Comparison of ENCODE assay signal across 19 cellular contexts in genomic region chr11:1381793-1382425, GRCh38. TPM values are rescaled to one million over a fixed set of nuclear protein-coding genes. Genes with fewer than 3 reads are reported as not detected.
DNase-seq lines count a peak whose midpoint lies in the region; ATAC-seq, FAIRE-seq and TF ChIP-seq lines count a peak whose summit lies in the region.
"Had no signal": no experiment of that assay in that cellular context is flagged by ENCODE, and none has a peak within 500 bp of the region (broad histone marks: within the 10 kb centered on the region; RNA-seq: fewer than 3 reads in every experiment).

No MANE protein-coding gene starts in this region.

- POLR2A ChIA-PET in activated CD8-positive, alpha-beta T cell treated with anti-CD3 and anti-CD28 coated beads, Interleukin-2, amount 10 ng/mL, durations not matched to agents 7 days and 5 days (lab: Charles Lee): no interaction called here
- POLR2A ChIA-PET in HepG2 (lab: Yijun Ruan, JAX): no interaction called here

- no peak overlapping the region for H3K27ac Mint-ChIP-seq in activated CD8-positive, alpha-beta T cell treated with anti-CD3 and anti-CD28 coated beads, Interleukin-2, amount 10 ng/mL, durations not matched to agents 7 days and 5 days
- H3K27ac Mint-ChIP-seq in type B pancreatic cell: no peak overlapping the region

- no peaks in the 10 kb centered on the region for H3K36me3 Mint-ChIP-seq in activated CD8-positive, alpha-beta T cell treated with anti-CD3 and anti-CD28 coated beads, Interleukin-2, amount 10 ng/mL, durations not matched to agents 7 days and 5 days (ENCODE audit: low read depth)
- H3K36me3 Mint-ChIP-seq in type B pancreatic cell: no peaks in the 10 kb centered on the region

- in situ Hi-C loops in HepG2 (cut with HindIII; ENCODE audit: extremely low pct_ligation_motif_present, low pct_unique_long_range_greater_than_20kb): loop anchor here (10.0 kb wide), 1 partner anchor 87 kb away; no protein-coding TSS in a partner anchor

- no peak for TF ChIP-seq EP300 in HepG2 (IDR thresholded peaks at IDR 0.05; ENCODE audit: low read depth in 2 of 2, low read length in 2 of 2)
- no peak for TF ChIP-seq EP300 in HepG2 (CRISPR knock-in tag; IDR thresholded peaks at IDR 0.05; ENCODE audit: borderline replicate concordance)

- H3K4me3 Mint-ChIP-seq in activated CD8-positive, alpha-beta T cell treated with anti-CD3 and anti-CD28 coated beads, Interleukin-2, amount 10 ng/mL, durations not matched to agents 7 days and 5 days: peak overlapping the region; percentile 35
- H3K4me3 Mint-ChIP-seq in type B pancreatic cell: peak overlapping the region; percentile 74

- 24% methylated on average over 7 of the region's 10 CpGs for WGBS in HepG2 (ENCODE audit: low lambda C conversion rate)

- H3K27me3 ChIP-seq in right atrium auricular region: no peaks in the 10 kb centered on the region
- peaks cover 4 to 49% of the 10 kb centered on the region in 2 experiments; a peak in 3 of 5 replicates for H3K27me3 ChIP-seq in HepG2 (ENCODE audit: control insufficient read depth in 1 of 2, insufficient read depth in 2 of 2, low read length in 2 of 2)
- H3K27me3 ChIP-seq: sigmoid colon had no signal

- H3K9me3 ChIP-seq in right atrium auricular region (no peaks in the 10 kb centered on the region), HepG2 (ENCODE audit: low read length) (no peaks in the 10 kb centered on the region)
- H3K9me3 ChIP-seq: neutrophil, sigmoid colon, upper lobe of left lung had no signal

- FAIRE-seq in HepG2 (lab: Jason Lieb, UNC): no peak
- FAIRE-seq: endometrium, RCC 7860 had no signal

- intact Hi-C loops in Right ventricle myocardium inferior (cut with DNase I): no loop called here
- intact Hi-C loops in HepG2 (cut with micrococcal nuclease; ENCODE audit: unreplicated experiment): loop anchor here (10.0 kb wide), 1 partner anchor 77 kb away; the partner anchor contains the start of gene TOLLIP

- no peak overlapping the region for H2AFZ ChIP-seq in HepG2 (ENCODE audit: low read length)

- H3K9ac ChIP-seq in HepG2 (ENCODE audit: insufficient read depth, low read depth, low read length): no peak overlapping the region

- no peak overlapping the region for H3K4me2 ChIP-seq in HepG2 (ENCODE audit: low read depth, low read length)

- BruUV-seq in HepG2 (replicated peaks; lab: Mats Ljungman, UMichigan): no TSS peak

- no peaks in the 10 kb centered on the region for H3K9me3 Mint-ChIP-seq in activated CD8-positive, alpha-beta T cell treated with anti-CD3 and anti-CD28 coated beads, Interleukin-2, amount 10 ng/mL, durations not matched to agents 7 days and 5 days (ENCODE audit: insufficient read depth)
- no peaks in the 10 kb centered on the region for H3K9me3 Mint-ChIP-seq in type B pancreatic cell

- TF ChIP-seq RAD21 in HepG2 (CRISPR knock-in tag; IDR thresholded peaks at IDR 0.05): no peak

- H3K27me3 Mint-ChIP-seq in activated CD8-positive, alpha-beta T cell treated with anti-CD3 and anti-CD28 coated beads, Interleukin-2, amount 10 ng/mL, durations not matched to agents 7 days and 5 days (ENCODE audit: low read depth): peaks cover 7% of the 10 kb centered on the region
- H3K27me3 Mint-ChIP-seq in type B pancreatic cell: peaks cover 24% of the 10 kb centered on the region

- peaks cover 15% of the 10 kb centered on the region for H3K4me1 Mint-ChIP-seq in activated CD8-positive, alpha-beta T cell treated with anti-CD3 and anti-CD28 coated beads, Interleukin-2, amount 10 ng/mL, durations not matched to agents 7 days and 5 days (ENCODE audit: low read depth)
- H3K4me1 Mint-ChIP-seq in type B pancreatic cell (ENCODE audit: unreplicated experiment): peaks cover 2% of the 10 kb centered on the region

- no peak for TF ChIP-seq CTCF in right atrium auricular region (IDR thresholded peaks at IDR 0.05)
- TF ChIP-seq CTCF in HepG2 (CRISPR knock-in tag; IDR thresholded peaks at IDR 0.05): no peak
- no peak for TF ChIP-seq CTCF in type B pancreatic cell (conservative IDR thresholded peaks at IDR 0.05)

- H4K20me1 ChIP-seq in HepG2 (ENCODE audit: insufficient read depth, low read length): no peaks in the 10 kb centered on the region

- no peaks in the 10 kb centered on the region for H3K36me3 ChIP-seq in right atrium auricular region
- no peaks in the 10 kb centered on the region for H3K36me3 ChIP-seq in HepG2 (replicated peaks in 1 of 2; ENCODE audit: control insufficient read depth in 1 of 2, insufficient read depth in 2 of 2, low read length in 2 of 2)
- H3K36me3 ChIP-seq: cardiac muscle cell, neutrophil, sigmoid colon, upper lobe of left lung had no signal

- H3K4me1 ChIP-seq in right atrium auricular region: peaks cover 0 to 11% of the 10 kb centered on the region in 2 donors
- H3K4me1 ChIP-seq in HepG2 (ENCODE audit: insufficient read depth, low read length): peaks cover 5% of the 10 kb centered on the region
- H3K4me1 ChIP-seq: foreskin keratinocyte had no signal

- H3K4me3 ChIP-seq in right atrium auricular region: no peak overlapping the region
- no peak overlapping the region for H3K4me3 ChIP-seq in HepG2 (replicated peaks in 1 of 3; ENCODE audit: insufficient read depth in 1 of 3, low read depth in 2 of 3, low read length in 3 of 3)
- H3K4me3 ChIP-seq: cardiac muscle cell, lung had no signal

- no peak for ATAC-seq in Right ventricle myocardium inferior
- ATAC-seq in activated CD8-positive, alpha-beta T cell treated with anti-CD3 and anti-CD28 coated beads, Interleukin-2, amount 10 ng/mL, durations not matched to agents 7 days and 5 days: no peak
- ATAC-seq in HepG2: peak; percentile 12; the same call in 2 of the 3 replicates
- no peak for ATAC-seq in GM21737 (IDR thresholded peaks at IDR 0.05; ENCODE audit: unreplicated experiment)

- CTCF ChIA-PET in activated CD8-positive, alpha-beta T cell treated with anti-CD3 and anti-CD28 coated beads, Interleukin-2, amount 10 ng/mL, durations not matched to agents 7 days and 5 days (lab: Charles Lee): no interaction called here
- CTCF ChIA-PET in HepG2 (lab: Yijun Ruan, JAX; ENCODE audit: low intra/inter-chr PET ratio, low total read pairs): no interaction called here

- no peak for TF ChIP-seq POLR2A in HepG2 (IDR thresholded peaks at IDR 0.05; ENCODE audit: insufficient read depth in 1 of 2, low read depth in 2 of 2, low read length in 2 of 2)

- H3K79me2 ChIP-seq in HepG2 (ENCODE audit: insufficient read depth, low read length): no peaks in the 10 kb centered on the region

- DNase-seq in Right ventricle myocardium inferior (ENCODE audit: missing footprints): peak; percentile 42
- no peak for DNase-seq in right atrium auricular region (ENCODE audit: low spot score)
- DNase-seq in activated CD8-positive, alpha-beta T cell treated with anti-CD3 and anti-CD28 coated beads, Interleukin-2, amount 10 ng/mL, durations not matched to agents 7 days and 5 days: no peak
- no peak for DNase-seq in HepG2 (ENCODE audit: low spot score)
- DNase-seq in type B pancreatic cell (ENCODE audit: extremely low spot score, unreplicated experiment): no peak
- DNase-seq in retina: no peak
- no peak for DNase-seq in stimulated activated CD4-positive, alpha-beta T cell treated with anti-CD3 and anti-CD28 coated beads, Interleukin-4, amount 100 ng/mL, for 1 hour
- DNase-seq: activated CD4-positive, alpha-beta T cell treated with anti-CD3 and anti-CD28 coated beads for 4 hours; foreskin keratinocyte; NCI-H510A treated with DMSO at 0.1 percent for 48 hours; sigmoid colon; stimulated activated CD4-positive, alpha-beta T cell treated with anti-CD3 and anti-CD28 coated beads, Interleukin-2, amount 100 ng/mL, for 48 hours had no signal

- no peak overlapping the region for H3K27ac ChIP-seq in right atrium auricular region
- H3K27ac ChIP-seq in HepG2 (ENCODE audit: extremely low read length, insufficient read depth, low read length): no peak overlapping the region
- H3K27ac ChIP-seq: cardiac muscle cell, foreskin keratinocyte, neutrophil had no signal

TF ChIP-seq in HepG2, 621 proteins besides CTCF, POLR2A, EP300 and RAD21 (continues in another document):
- TF ChIP-seq MXD3 (CRISPR knock-in tag; IDR thresholded peaks at IDR 0.05): no peak
- no peak for TF ChIP-seq AKAP8 (CRISPR knock-in tag; IDR thresholded peaks at IDR 0.05)

RNA-seq across cellular contexts. Expression of gene BRSK2, which starts 7.8 kb away (rescaled TPM):
- total RNA-seq in Right ventricle myocardium inferior (1.4 TPM), right atrium auricular region (under 1 TPM; 0.19 to 0.51 TPM), HepG2 (2016; rRNA removed; fragmentation: Illumina TruSeq; extraction: Trizol) (0.84 and 1.1 TPM in 2 replicates), type B pancreatic cell (ENCODE audit: low replicate concordance) (8.6 and 13.8 TPM in 2 replicates)
- under 1 TPM in 1 of 2 experiments, not detected in 1; 0.39 TPM for total RNA-seq in activated CD8-positive, alpha-beta T cell treated with anti-CD3 and anti-CD28 coated beads, Interleukin-2, amount 10 ng/mL, durations not matched to agents 7 days and 5 days
- 0.35 and 0.40 TPM in 2 replicates for total RNA-seq in HepG2 (2016; cell fraction: cytosol; rRNA removed; fragmentation: Illumina TruSeq; extraction: Trizol; ENCODE audit: low read depth)
- total RNA-seq in HepG2 (2016; cell fraction: insoluble cytoplasmic fraction; rRNA removed; fragmentation: Illumina TruSeq; extraction: Trizol): 0.19 and 0.93 TPM in 2 replicates
- 1.1 and 1.3 TPM in 2 replicates for total RNA-seq in HepG2 (2016; cell fraction: membrane; rRNA removed; fragmentation: Illumina TruSeq; extraction: Trizol)
- total RNA-seq in HepG2 (2016; cell fraction: nucleus; rRNA removed; fragmentation: Illumina TruSeq; extraction: Trizol): 1.3 and 1.7 TPM in 2 replicates
- 0.74 and 2.3 TPM in 2 replicates for polyA plus RNA-seq in HepG2 (2011; rRNA removed)
- polyA plus RNA-seq in HepG2 (2011; cell fraction: cytosol; rRNA removed): 0.62 and 0.65 TPM in 2 replicates
- 7.2 and 9.9 TPM in 2 replicates for polyA plus RNA-seq in HepG2 (2011; cell fraction: nucleus; rRNA removed)
- 0.54 and 1.4 TPM in 2 replicates for polyA plus RNA-seq in HepG2 (2012)
- 0.18 and 0.59 TPM in 2 replicates for polyA plus RNA-seq in HepG2 (2016; cell fraction: cytosol; fragmentation: Illumina TruSeq; extraction: Trizol; ENCODE audit: low read depth)
- polyA plus RNA-seq in HepG2 (2016; cell fraction: insoluble cytoplasmic fraction; fragmentation: Illumina TruSeq; extraction: Trizol; ENCODE audit: low read depth): 0.59 and 0.72 TPM in 2 replicates
- polyA plus RNA-seq in HepG2 (2016; cell fraction: membrane; fragmentation: Illumina TruSeq; extraction: Trizol; ENCODE audit: low read depth): 0.64 and 0.85 TPM in 2 replicates
- 1.8 and 3.3 TPM in 2 replicates for polyA plus RNA-seq in HepG2 (2016; cell fraction: nucleus; fragmentation: Illumina TruSeq; extraction: Trizol; ENCODE audit: insufficient read depth, low read depth)
- polyA minus RNA-seq in HepG2 (2011; rRNA and poly(A)+ RNA removed; ENCODE audit: low replicate concordance): 0.62 and 1.2 TPM in 2 replicates
- polyA minus RNA-seq in HepG2 (2011; cell fraction: cytosol; rRNA and poly(A)+ RNA removed): 0.88 and 1.3 TPM in 2 replicates
- polyA minus RNA-seq in HepG2 (2011; cell fraction: nucleus; rRNA and poly(A)+ RNA removed): 0.90 and 3.0 TPM in 2 replicates
